Comparison of ENCODE assay signal across 14 cellular contexts in genomic region chr7:137980308-137980707, GRCh38. TPM values are rescaled to one million over a fixed set of nuclear protein-coding genes. Genes with fewer than 3 reads are reported as not detected.
A peak's percentile ranks its signal among the peaks of the same experiment; 100 is the strongest.
DNase-seq lines count a peak whose midpoint lies in the region; ATAC-seq and TF ChIP-seq lines count a peak whose summit lies in the region.
"Had no signal": no experiment of that assay in that cellular context is flagged by ENCODE, and none has a peak within 500 bp of the region (broad histone marks: within the 10 kb centered on the region; RNA-seq: fewer than 3 reads in every experiment).

No MANE protein-coding gene starts in this region.

- peaks cover 7% of the 10 kb centered on the region for H3K79me2 ChIP-seq in HCT116 (ENCODE audit: insufficient read depth, low read length)

- H3K4me2 ChIP-seq in HCT116 (ENCODE audit: low read length), result peak overlapping the region; percentile 74
- no peak overlapping the region for H3K4me2 ChIP-seq in mesenchymal stem cell (ENCODE audit: low read length, poor library complexity, severe bottlenecking)

- peak overlapping the region; percentile 54 for H2BK15ac ChIP-seq in mesenchymal stem cell (ENCODE audit: low read depth, poor library complexity, severe bottlenecking)

- ATAC-seq in HCT116, result no peak
- ATAC-seq: T-helper 17 cell had no signal

- no peak for TF ChIP-seq RAD21 in HCT116 (IDR thresholded peaks at IDR 0.05; ENCODE audit: low read depth)

- H3K4me1 ChIP-seq in HCT116 (ENCODE audit: control insufficient read depth in 1 of 2, insufficient read depth in 2 of 2, low read length in 2 of 2) (peaks cover 40 to 56% of the 10 kb centered on the region in 2 experiments), mesenchymal stem cell (ENCODE audit: control insufficient read depth, insufficient read depth, low read depth, low read length) (peaks cover 35% of the 10 kb centered on the region), tibial nerve (peaks cover 0 to 100% (median 72%) of the 10 kb centered on the region in 4 donors)

- H3K23ac ChIP-seq in mesenchymal stem cell (ENCODE audit: low read length in 2 of 2), result peak overlapping the region in 1 of 2 experiments; percentile 43

- no peaks in the 10 kb centered on the region for H3K27me3 ChIP-seq in HCT116 (ENCODE audit: insufficient read depth, low read length)
- no peaks in the 10 kb centered on the region for H3K27me3 ChIP-seq in mesenchymal stem cell (ENCODE audit: control insufficient read depth in 1 of 2, insufficient read depth in 1 of 2, low read length in 2 of 2)
- H3K27me3 ChIP-seq in tibial nerve, result no peaks in the 10 kb centered on the region

- H3K9ac ChIP-seq in HCT116 (ENCODE audit: low read length), result no peak overlapping the region
- no peak overlapping the region for H3K9ac ChIP-seq in mesenchymal stem cell (ENCODE audit: low read length)

- H3K4ac ChIP-seq in mesenchymal stem cell (ENCODE audit: low read depth in 1 of 2, low read length in 2 of 2), result peak overlapping the region; percentile 15 to 56

- peak overlapping the region; percentile 92 for H2AK5ac ChIP-seq in mesenchymal stem cell (ENCODE audit: low read length, severe bottlenecking)

- POLR2A ChIA-PET in HCT116 (lab: Charles Lee), result no interaction called here

- no peak overlapping the region for H4K8ac ChIP-seq in mesenchymal stem cell (ENCODE audit: low read length)

- CTCF ChIA-PET in HCT116 (lab: Charles Lee), result no interaction called here

- H3K9me3 ChIP-seq in HCT116 (ENCODE audit: control insufficient read depth in 1 of 2, insufficient read depth in 1 of 2, low read depth in 1 of 2, low read length in 2 of 2) (no peaks in the 10 kb centered on the region), mesenchymal stem cell (ENCODE audit: control insufficient read depth, low read length) (no peaks in the 10 kb centered on the region), tibial nerve (no peaks in the 10 kb centered on the region)

- TF ChIP-seq EP300 in tibial nerve (IDR thresholded peaks at IDR 0.05), result no peak

- H4K91ac ChIP-seq in mesenchymal stem cell (ENCODE audit: low read length), result no peak overlapping the region

- no TSS peak for BruUV-seq in HCT116 (replicated peaks; lab: Mats Ljungman, UMichigan)

- H3K27ac ChIP-seq in HCT116 (ENCODE audit: low read depth, low read length) (peak overlapping the region; percentile 40), mesenchymal stem cell (ENCODE audit: low read length, poor library complexity, severe bottlenecking) (no peak overlapping the region), tibial nerve (peak overlapping the region in 3 of 4 donors; percentile 8 to 99 (median 92)), caudate nucleus (ENCODE audit: low read depth, low read length) (no peak overlapping the region)

- TF ChIP-seq CTCF in HCT116 (IDR thresholded peaks at IDR 0.05 in 2 of 3, conservative IDR thresholded peaks at IDR 0.05 in 1 of 3; ENCODE audit: borderline replicate concordance in 1 of 3, insufficient read depth in 1 of 3, low read depth in 2 of 3, low read length in 2 of 3), result no peak
- no peak for TF ChIP-seq CTCF in tibial nerve (IDR thresholded peaks at IDR 0.05)

- H2BK120ac ChIP-seq in mesenchymal stem cell (ENCODE audit: low read depth, low read length), result peak overlapping the region; percentile 78

- peak overlapping the region in 1 of 2 experiments; percentile 18 for H2BK12ac ChIP-seq in mesenchymal stem cell (ENCODE audit: low read length in 2 of 2)

- H3K4me3 ChIP-seq in HCT116 (replicated peaks in 1 of 2; ENCODE audit: low read depth in 1 of 2, low read length in 2 of 2) (no peak overlapping the region), mesenchymal stem cell (ENCODE audit: insufficient read depth in 1 of 2, low read depth in 1 of 2, low read length in 2 of 2) (no peak overlapping the region), tibial nerve (no peak overlapping the region)

- no peak overlapping the region for H2AFZ ChIP-seq in HCT116 (ENCODE audit: low read depth, low read length, poor library complexity, severe bottlenecking)
- no peak overlapping the region for H2AFZ ChIP-seq in mesenchymal stem cell (ENCODE audit: low read depth, low read length)

- no peak for TF ChIP-seq POLR2A in HCT116 (IDR thresholded peaks at IDR 0.05; ENCODE audit: borderline replicate concordance, extremely low read depth, insufficient read depth, insufficient read length)
- TF ChIP-seq POLR2A in tibial nerve (IDR thresholded peaks at IDR 0.05), result no peak

- peak overlapping the region in 1 of 2 experiments; percentile 24 for H3K18ac ChIP-seq in mesenchymal stem cell (ENCODE audit: low read depth in 1 of 2, low read length in 2 of 2)

- DNase-seq in HCT116 (ENCODE audit: low read depth, low spot score) (no peak), RPMI7951 (ENCODE audit: low read depth) (peak; percentile 22), mesenchymal stem cell (no peak), tibial nerve (ENCODE audit: low spot score in 2 of 2) (no peak), caudate nucleus (lab: John Stamatoyannopoulos, UW) (no peak), globus pallidus (ENCODE audit: low spot score) (no peak)
- DNase-seq in effector CD8-positive, alpha-beta T cell (lab: John Stamatoyannopoulos, UW), result no peak
- DNase-seq: CD4-positive, alpha-beta T cell; effector CD4-positive, alpha-beta T cell; H7; NCI-H2029 treated with DMSO at 0.1 percent for 48 hours; NCI-H69; Right ventricle myocardium superior; T-helper 17 cell had no signal

- no peaks in the 10 kb centered on the region for H4K20me1 ChIP-seq in HCT116 (ENCODE audit: insufficient read depth)

- 86% methylated on average over 2 of the region's 2 CpGs for WGBS in mesenchymal stem cell
- WGBS in tibial nerve, 2 donors, result 67 to 73% methylated on average over 2 of the region's 2 CpGs

- no peaks in the 10 kb centered on the region for H3K79me1 ChIP-seq in mesenchymal stem cell (replicated peaks; ENCODE audit: low read length, poor library complexity, severe bottlenecking)

- H3K9me2 ChIP-seq in HCT116 (ENCODE audit: insufficient read depth), result no peaks in the 10 kb centered on the region

- intact Hi-C loops in HCT116 (cut with micrococcal nuclease), result no loop called here

- H3K36me3 ChIP-seq in HCT116 (ENCODE audit: control insufficient read depth in 1 of 2, insufficient read depth in 2 of 2, low read length in 2 of 2) (no peaks in the 10 kb centered on the region), mesenchymal stem cell (ENCODE audit: control insufficient read depth in 1 of 2, insufficient read depth in 2 of 2, low read depth in 1 of 2, low read length in 2 of 2) (peaks cover 6 to 7% of the 10 kb centered on the region in 2 experiments), tibial nerve (no peaks in the 10 kb centered on the region)

- RAD21 ChIA-PET in HCT116 (lab: Charles Lee; ENCODE audit: low non-redundant PET in 1 of 2, low total read pairs in 2 of 2, uncharacterized antibody in 2 of 2, unreplicated experiment in 2 of 2), result no interaction called here

- no peak overlapping the region for H3K14ac ChIP-seq in mesenchymal stem cell (ENCODE audit: low read length in 2 of 2)

- H2BK5ac ChIP-seq in mesenchymal stem cell (ENCODE audit: low read depth, low read length, poor library complexity, severe bottlenecking), result no peak overlapping the region

TF ChIP-seq in HCT116, 20 proteins besides CTCF, POLR2A, EP300 and RAD21 (continues in another document):
- TF ChIP-seq SP1 (IDR thresholded peaks at IDR 0.05; ENCODE audit: low read depth) (no peak), EGR1 (IDR thresholded peaks at IDR 0.05; ENCODE audit: low read depth) (no peak), EZH2phosphoT487 (IDR thresholded peaks at IDR 0.05; ENCODE audit: borderline replicate concordance) (no peak), TCF7L2 (IDR thresholded peaks at IDR 0.05; ENCODE audit: borderline replicate concordance, extremely low read depth, insufficient read depth, insufficient read length) (no peak), POLR2AphosphoS5 (IDR thresholded peaks at IDR 0.05; ENCODE audit: low read depth, low read length) (no peak), CEBPB (IDR thresholded peaks at IDR 0.05; ENCODE audit: low read depth) (no peak), SIN3A (IDR thresholded peaks at IDR 0.05; ENCODE audit: low read depth) (no peak), SRF (IDR thresholded peaks at IDR 0.05; ENCODE audit: low read depth) (no peak), EZH2 (IDR thresholded peaks at IDR 0.05) (no peak), ELF1 (IDR thresholded peaks at IDR 0.05; ENCODE audit: borderline replicate concordance, low read depth) (no peak)
- TF ChIP-seq, protein P1, sequence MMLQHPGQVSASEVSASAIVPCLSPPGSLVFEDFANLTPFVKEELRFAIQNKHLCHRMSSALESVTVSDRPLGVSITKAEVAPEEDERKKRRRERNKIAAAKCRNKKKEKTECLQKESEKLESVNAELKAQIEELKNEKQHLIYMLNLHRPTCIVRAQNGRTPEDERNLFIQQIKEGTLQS (IDR thresholded peaks at IDR 0.05), result no peak
- TF ChIP-seq, protein P2, sequence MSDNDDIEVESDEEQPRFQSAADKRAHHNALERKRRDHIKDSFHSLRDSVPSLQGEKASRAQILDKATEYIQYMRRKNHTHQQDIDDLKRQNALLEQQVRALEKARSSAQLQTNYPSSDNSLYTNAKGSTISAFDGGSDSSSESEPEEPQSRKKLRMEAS (IDR thresholded peaks at IDR 0.05), result no peak

RNA-seq across cellular contexts. Expression of gene CREB3L2, which starts 21.6 kb away (rescaled TPM):
- total RNA-seq in HCT116 (2021; ENCODE audit: unreplicated experiment) (49.8 TPM), tibial nerve (10 to 100 TPM; 43.5 to 73.0 (median 51.2) TPM)
- 15.1 and 19.0 TPM in 2 replicates for polyA plus RNA-seq in HCT116 (2012)
- total RNA-seq in RPMI7951 (2014; rRNA removed; shearing (Covaris generic)), result 21.2 and 23.8 TPM in 2 replicates
- 52.7 TPM for polyA plus RNA-seq in mesenchymal stem cell (2013, experiment 1 of 2)
- polyA plus RNA-seq in mesenchymal stem cell (2013, experiment 2 of 2), result 51.1 TPM

Comparison
In these comparisons a context has a peak if more than half of its experiments do, and no peak if none do; other contexts are left out.
1. H3K27ac ChIP-seq: peak in HCT116 (single experiment) and tibial nerve (3 of 4); none in mesenchymal stem cell (single experiment) and caudate nucleus (single experiment).